In the genomic region with DNA sequence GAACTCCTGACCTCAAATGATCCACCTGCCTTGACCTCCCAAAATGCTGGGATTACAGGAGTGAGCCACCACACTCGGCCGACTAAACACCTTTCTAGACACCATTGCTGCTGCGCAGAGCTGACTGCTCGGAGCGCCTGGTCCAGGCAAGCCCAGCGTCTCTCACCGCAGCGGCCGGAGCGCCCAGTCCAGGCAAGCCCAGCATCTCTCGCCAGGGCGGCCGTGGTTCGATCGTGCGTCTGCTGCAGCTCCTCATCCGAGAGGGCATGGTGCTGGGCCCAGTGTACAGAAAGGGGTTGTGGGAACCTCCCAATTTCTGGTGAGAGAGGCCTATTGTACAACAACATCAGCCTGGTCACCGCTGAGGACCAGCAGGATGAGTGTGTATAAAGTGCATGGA, we compare ENCODE assay signal across 35 cellular contexts.
"Had no signal": no experiment of that assay in that cellular context is flagged by ENCODE, and none has a peak within 500 bp of the region (broad histone marks: within the 10 kb centered on the region; RNA-seq: fewer than 3 reads in every experiment).

No MANE protein-coding gene starts in this region.

- H3K4me2 ChIP-seq: KMS-11 had no signal

- H3K9me3 ChIP-seq: MG63 had no signal

- H3K9ac ChIP-seq: KMS-11 had no signal

- H3K27me3 ChIP-seq: MG63 had no signal

- H3K36me3 ChIP-seq: MG63 had no signal

- H3K27ac ChIP-seq: KMS-11 had no signal

- DNase-seq: Karpas-422, Kasumi-1, KBM-7, KG1, MG63, MM.1S, MV-4-11, NCI-H1048, NCI-H1092, NCI-H1092 treated with DMSO at 0.1 percent for 48 hours, NCI-H1105, NCI-H1105 treated with DMSO at 0.1 percent for 48 hours, NCI-H1417, NCI-H1417 treated with DMSO at 0.1 percent for 48 hours, NCI-H1436, NCI-H1436 treated with DMSO at 0.1 percent for 48 hours, NCI-H146, NCI-H1694, NCI-H1694 treated with DMSO at 0.1 percent for 48 hours, NCI-H187, NCI-H187 treated with DMSO at 0.1 percent for 48 hours, NCI-H1930, NCI-H2029, NCI-H2029 treated with DMSO at 0.1 percent for 48 hours, NCI-H2081, NCI-H2081 treated with DMSO at 0.1 percent for 48 hours, NCI-H2107, NCI-H2171, NCI-H2171 treated with DMSO at 0.1 percent for 48 hours, NCI-H2227 treated with DMSO at 0.1 percent for 48 hours, NCI-H226, NCI-H345, NCI-H446, NCI-H446 treated with DMSO at 0.1 percent for 48 hours had no signal

- H3K4me3 ChIP-seq: MG63 had no signal
